Comparison of ENCODE assay signal across 1 cellular context in genomic region chr19:10863107-10863700, GRCh38.
TF ChIP-seq lines count a peak whose summit lies in the region.

No MANE protein-coding gene starts in this region.

TF ChIP-seq in K562, 482 proteins besides CTCF, POLR2A, EP300 and RAD21 (continued from another document and continues in another):
- TF ChIP-seq MYC (IDR thresholded peaks at IDR 0.05; ENCODE audit: low read depth, low read length) (peak; percentile 23; the same call in 1 of the 2 replicates), MYC (CRISPR knock-in tag; IDR thresholded peaks at IDR 0.05; ENCODE audit: borderline replicate concordance, low read depth) (no peak), ZNF592 (IDR thresholded peaks at IDR 0.05) (peak; percentile 78; the same call in 1 of the 2 replicates), ZBTB49 (CRISPR knock-in tag; IDR thresholded peaks at IDR 0.05; ENCODE audit: borderline replicate concordance) (no peak), ZNF124 (CRISPR knock-in tag; IDR thresholded peaks at IDR 0.05) (no peak), MCM5 (IDR thresholded peaks at IDR 0.05; ENCODE audit: low read depth) (no peak), STAT6 (CRISPR knock-in tag; IDR thresholded peaks at IDR 0.05) (no peak), SAP30 (IDR thresholded peaks at IDR 0.05; ENCODE audit: borderline replicate concordance, insufficient read depth, low read depth, low read length, poor library complexity, severe bottlenecking) (no peak), MAZ (CRISPR knock-in tag; conservative IDR thresholded peaks at IDR 0.05 in 1 of 2, IDR thresholded peaks at IDR 0.05 in 1 of 2) (peak in 1 of 2 experiments; percentile 43; a peak in 1 of 4 replicates), NR2C2 (CRISPR knock-in tag; IDR thresholded peaks at IDR 0.05) (no peak), NR2C2 (tag; IDR thresholded peaks at IDR 0.05) (peak; percentile 72), RBM34 (IDR thresholded peaks at IDR 0.05; ENCODE audit: borderline replicate concordance, insufficient read depth, low read length) (no peak), ZBTB40 (IDR thresholded peaks at IDR 0.05) (no peak; the same call in 1 of the 2 replicates), ZBTB40 (CRISPR knock-in tag; IDR thresholded peaks at IDR 0.05) (no peak), POLR2AphosphoS2 (IDR thresholded peaks at IDR 0.05; ENCODE audit: low read length) (no peak), ZNF165 (CRISPR knock-in tag; IDR thresholded peaks at IDR 0.05; ENCODE audit: borderline replicate concordance) (no peak), E2F4 (CRISPR knock-in tag; IDR thresholded peaks at IDR 0.05; ENCODE audit: low read depth) (no peak), DEAF1 (CRISPR knock-in tag; IDR thresholded peaks at IDR 0.05) (no peak), SMAD3 (CRISPR knock-in tag; conservative IDR thresholded peaks at IDR 0.05) (no peak), NFXL1 (CRISPR knock-in tag; IDR thresholded peaks at IDR 0.05) (no peak), BDP1 (IDR thresholded peaks at IDR 0.05; ENCODE audit: insufficient read depth, insufficient read length) (no peak), ZNF449 (CRISPR knock-in tag; IDR thresholded peaks at IDR 0.05) (no peak), HDAC1 (IDR thresholded peaks at IDR 0.05) (no peak; a peak in 2 of 4 replicates), TCF3 (CRISPR knock-in tag; IDR thresholded peaks at IDR 0.05) (no peak), EZH2 (IDR thresholded peaks at IDR 0.05; ENCODE audit: borderline replicate concordance, low read depth, low read length) (no peak), FOXJ2 (tag; IDR thresholded peaks at IDR 0.05) (no peak), ILK (tag; IDR thresholded peaks at IDR 0.05; ENCODE audit: borderline replicate concordance, low read depth) (no peak), PPARD (CRISPR knock-in tag; IDR thresholded peaks at IDR 0.05) (no peak), ZFX (CRISPR knock-in tag; IDR thresholded peaks at IDR 0.05) (0 out of 2 replicates have a peak, but pooled peaks have one; percentile 33), ZNF639 (CRISPR knock-in tag; conservative IDR thresholded peaks at IDR 0.05 in 1 of 2, IDR thresholded peaks at IDR 0.05 in 1 of 2) (peak in 1 of 2 experiments; percentile 47; a peak in 1 of 4 replicates), NCOR1 (IDR thresholded peaks at IDR 0.05) (no peak), TGIF2 (CRISPR knock-in tag; IDR thresholded peaks at IDR 0.05) (no peak)
